ENCODE assay signal across 10 cellular contexts in the genomic region with DNA sequence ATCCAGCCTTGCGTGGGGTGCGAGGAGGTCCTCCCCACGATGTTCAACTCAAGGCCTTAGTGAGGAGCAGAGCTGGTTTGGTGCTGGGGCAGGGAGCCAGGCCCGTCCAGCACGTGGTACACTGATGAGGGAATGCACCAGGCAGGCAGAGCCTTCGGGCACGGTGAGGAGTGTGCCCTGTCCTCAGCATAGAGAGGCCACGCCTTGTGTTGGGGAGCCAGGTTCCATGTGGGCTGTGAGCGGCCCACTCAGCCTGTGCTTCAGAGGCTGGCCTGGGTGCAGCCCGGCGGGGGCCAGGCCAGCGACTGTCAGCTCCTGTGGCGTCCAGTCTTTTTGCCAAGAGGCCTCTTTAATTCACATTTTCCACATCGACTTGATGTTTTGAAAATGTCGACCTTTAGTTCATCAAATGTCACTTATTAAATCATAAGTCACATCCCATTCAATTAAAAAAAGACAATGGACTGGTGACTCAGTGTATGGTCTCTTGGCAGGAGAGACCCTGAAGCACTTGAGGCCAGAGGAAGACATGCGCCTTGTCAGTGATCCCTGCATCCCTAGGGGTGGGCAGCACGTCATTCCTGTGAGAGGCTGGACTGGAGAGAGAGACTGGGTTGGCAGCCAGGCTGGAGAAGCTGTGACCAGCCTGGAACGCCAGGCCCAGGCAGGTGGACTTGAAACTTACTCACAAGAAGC. TPM values are rescaled to one million over a fixed set of nuclear protein-coding genes. Genes with fewer than 3 reads are reported as not detected.
DNase-seq lines count a peak whose midpoint lies in the region; ATAC-seq and TF ChIP-seq lines count a peak whose summit lies in the region.
"Had no signal": no experiment of that assay in that cellular context is flagged by ENCODE, and none has a peak within 500 bp of the region (broad histone marks: within the 10 kb centered on the region; RNA-seq: fewer than 3 reads in every experiment).

No MANE protein-coding gene starts in this region.

- no peaks in the 10 kb centered on the region for H3K79me2 ChIP-seq in trophoblast cell (ENCODE audit: control insufficient read depth, insufficient read depth, low read length, poor library complexity)

- no peaks in the 10 kb centered on the region for H3K9me3 ChIP-seq in trophoblast cell (ENCODE audit: insufficient read depth, low read depth, low read length)

- H3K4me3 Mint-ChIP-seq in activated CD8-positive, alpha-beta T cell treated with anti-CD3 and anti-CD28 coated beads, Interleukin-2, amount 10 ng/mL, durations not matched to agents 7 days and 5 days: no peak overlapping the region
- no peak overlapping the region for H3K4me3 Mint-ChIP-seq in progenitor cell of endocrine pancreas (ENCODE audit: low read depth)

- H4K8ac ChIP-seq in trophoblast cell (ENCODE audit: low read depth, low read length): no peak overlapping the region

- H3K9me3 Mint-ChIP-seq in activated CD8-positive, alpha-beta T cell treated with anti-CD3 and anti-CD28 coated beads, Interleukin-2, amount 10 ng/mL, durations not matched to agents 7 days and 5 days (ENCODE audit: insufficient read depth): no peaks in the 10 kb centered on the region
- H3K9me3 Mint-ChIP-seq in progenitor cell of endocrine pancreas (ENCODE audit: low read depth): no peaks in the 10 kb centered on the region

- intact Hi-C loops in left cardiac atrium (cut with DNase I): no loop called here

- no peak overlapping the region for H3K27ac ChIP-seq in trophoblast cell (ENCODE audit: low read depth, low read length)

- H3K4ac ChIP-seq in trophoblast cell (ENCODE audit: low read depth, low read length): no peak overlapping the region

- peaks cover 35% of the 10 kb centered on the region for H3K4me1 Mint-ChIP-seq in activated CD8-positive, alpha-beta T cell treated with anti-CD3 and anti-CD28 coated beads, Interleukin-2, amount 10 ng/mL, durations not matched to agents 7 days and 5 days (ENCODE audit: low read depth)
- peaks cover 25% of the 10 kb centered on the region for H3K4me1 Mint-ChIP-seq in progenitor cell of endocrine pancreas (ENCODE audit: low read depth)

- H3K4me3 ChIP-seq in AG10803 (ENCODE audit: low read length): no peak overlapping the region
- H3K4me3 ChIP-seq in trophoblast cell (ENCODE audit: low read depth, low read length): no peak overlapping the region

- DNase-seq in AG10803 (ENCODE audit: low read depth) (peak; percentile 64), left cardiac atrium (peak; percentile 59), progenitor cell of endocrine pancreas (ENCODE audit: low spot score, unreplicated experiment) (no peak), DMS53 (lab: John Stamatoyannopoulos, UW) (no peak), iPS-NIHi11 (ENCODE audit: low spot score) (no peak), trophoblast cell (no peak)
- DNase-seq in activated CD8-positive, alpha-beta T cell treated with anti-CD3 and anti-CD28 coated beads, Interleukin-2, amount 10 ng/mL, durations not matched to agents 7 days and 5 days: no peak
- DNase-seq: activated CD8-positive, alpha-beta memory T cell treated with anti-CD3 and anti-CD28 coated beads for 24 hours; SHP77 had no signal

- H3K23ac ChIP-seq in trophoblast cell (ENCODE audit: low read length): no peak overlapping the region

- no peak overlapping the region for H2BK12ac ChIP-seq in trophoblast cell (ENCODE audit: low read length)

- H3K9ac ChIP-seq in trophoblast cell (ENCODE audit: low read length): no peak overlapping the region

- CTCF ChIA-PET in activated CD8-positive, alpha-beta T cell treated with anti-CD3 and anti-CD28 coated beads, Interleukin-2, amount 10 ng/mL, durations not matched to agents 7 days and 5 days (lab: Charles Lee): no interaction called here

- peaks cover 3% of the 10 kb centered on the region for H3K36me3 Mint-ChIP-seq in activated CD8-positive, alpha-beta T cell treated with anti-CD3 and anti-CD28 coated beads, Interleukin-2, amount 10 ng/mL, durations not matched to agents 7 days and 5 days (ENCODE audit: low read depth)
- H3K36me3 Mint-ChIP-seq in progenitor cell of endocrine pancreas (ENCODE audit: insufficient read depth): no peaks in the 10 kb centered on the region

- no peak overlapping the region for H4K12ac ChIP-seq in trophoblast cell (ENCODE audit: low read depth, low read length)

- no peak overlapping the region for H3K14ac ChIP-seq in trophoblast cell (ENCODE audit: low read length)

- peak overlapping the region; percentile 7 for H3K27ac Mint-ChIP-seq in activated CD8-positive, alpha-beta T cell treated with anti-CD3 and anti-CD28 coated beads, Interleukin-2, amount 10 ng/mL, durations not matched to agents 7 days and 5 days
- H3K27ac Mint-ChIP-seq in progenitor cell of endocrine pancreas: peak overlapping the region; percentile 6

- no peak overlapping the region for H2BK5ac ChIP-seq in trophoblast cell (ENCODE audit: low read depth, low read length, poor library complexity)

- no peaks in the 10 kb centered on the region for H3K27me3 Mint-ChIP-seq in activated CD8-positive, alpha-beta T cell treated with anti-CD3 and anti-CD28 coated beads, Interleukin-2, amount 10 ng/mL, durations not matched to agents 7 days and 5 days (ENCODE audit: low read depth)
- no peaks in the 10 kb centered on the region for H3K27me3 Mint-ChIP-seq in progenitor cell of endocrine pancreas

- H2BK120ac ChIP-seq in trophoblast cell (ENCODE audit: insufficient read depth, low read length, poor library complexity): no peak overlapping the region

- H3K79me1 ChIP-seq in trophoblast cell (ENCODE audit: low read length): peaks cover 2% of the 10 kb centered on the region

- H3K4me2 ChIP-seq in trophoblast cell (ENCODE audit: low read length): no peak overlapping the region

- no peak overlapping the region for H2AFZ ChIP-seq in trophoblast cell (ENCODE audit: insufficient read depth, low read length, poor library complexity)

- no peak overlapping the region for H3K18ac ChIP-seq in trophoblast cell (ENCODE audit: low read length)

- TF ChIP-seq CTCF in AG10803 (conservative IDR thresholded peaks at IDR 0.05; ENCODE audit: low read length) (no peak), progenitor cell of endocrine pancreas (IDR thresholded peaks at IDR 0.05; ENCODE audit: unreplicated experiment) (no peak)

- peaks cover 0 to 7% of the 10 kb centered on the region in 2 experiments for H3K36me3 ChIP-seq in trophoblast cell (ENCODE audit: control insufficient read depth in 1 of 2, insufficient read depth in 2 of 2, low read length in 2 of 2)

- no CpG with 5 or more reads among the region's 18 CpGs for WGBS in trophoblast cell (ENCODE audit: extremely low coverage, insufficient coverage, insufficient read length)

- POLR2A ChIA-PET in activated CD8-positive, alpha-beta T cell treated with anti-CD3 and anti-CD28 coated beads, Interleukin-2, amount 10 ng/mL, durations not matched to agents 7 days and 5 days (lab: Charles Lee): no interaction called here

- H3K4me1 ChIP-seq in trophoblast cell (ENCODE audit: control insufficient read depth in 1 of 2, insufficient read depth in 2 of 2, low read length in 2 of 2): peaks cover 6 to 8% of the 10 kb centered on the region in 2 experiments

- no peaks in the 10 kb centered on the region for H3K27me3 ChIP-seq in trophoblast cell (ENCODE audit: insufficient read depth, low read length)

- no peak overlapping the region for H2AK5ac ChIP-seq in trophoblast cell (ENCODE audit: low read length)

- no peak overlapping the region for H4K91ac ChIP-seq in trophoblast cell (ENCODE audit: low read depth, low read length)

- ATAC-seq in activated CD8-positive, alpha-beta T cell treated with anti-CD3 and anti-CD28 coated beads, Interleukin-2, amount 10 ng/mL, durations not matched to agents 7 days and 5 days: no peak
- peak; percentile 3 to 32 for ATAC-seq in left cardiac atrium
- ATAC-seq in HG03097 (IDR thresholded peaks at IDR 0.05; ENCODE audit: low FRiP score, unreplicated experiment): no peak

RNA-seq across cellular contexts. Expression of a gene that starts 21.7 kb away (rescaled TPM):
- total RNA-seq in activated CD8-positive, alpha-beta T cell treated with anti-CD3 and anti-CD28 coated beads, Interleukin-2, amount 10 ng/mL, durations not matched to agents 7 days and 5 days: 10 to 100 TPM; 50.4 to 52.7 TPM
- total RNA-seq in left cardiac atrium: 10 to 100 TPM; 77.3 to 90.8 TPM
- 150 and 158 TPM in 2 replicates for total RNA-seq in progenitor cell of endocrine pancreas
- polyA plus RNA-seq in trophoblast cell (2013): 53.9 and 54.4 TPM in 2 replicates

Comparison
In these comparisons a context has a peak if more than half of its experiments do, and no peak if none do; other contexts are left out.
1. DNase-seq: peak in AG10803 (single experiment) and left cardiac atrium (single experiment); none in activated CD8-positive, alpha-beta T cell treated with anti-CD3 and anti-CD28 coated beads, Interleukin-2, amount 10 ng/mL, durations not matched to agents 7 days and 5 days (single experiment), progenitor cell of endocrine pancreas (single experiment), DMS53 (single experiment), iPS-NIHi11 (single experiment) and trophoblast cell (0 of 2).
2. ATAC-seq: peak in left cardiac atrium (2 of 2); none in activated CD8-positive, alpha-beta T cell treated with anti-CD3 and anti-CD28 coated beads, Interleukin-2, amount 10 ng/mL, durations not matched to agents 7 days and 5 days (single experiment) and HG03097 (single experiment).